10 cellular contexts compared by ENCODE assay signal in the genomic region with DNA sequence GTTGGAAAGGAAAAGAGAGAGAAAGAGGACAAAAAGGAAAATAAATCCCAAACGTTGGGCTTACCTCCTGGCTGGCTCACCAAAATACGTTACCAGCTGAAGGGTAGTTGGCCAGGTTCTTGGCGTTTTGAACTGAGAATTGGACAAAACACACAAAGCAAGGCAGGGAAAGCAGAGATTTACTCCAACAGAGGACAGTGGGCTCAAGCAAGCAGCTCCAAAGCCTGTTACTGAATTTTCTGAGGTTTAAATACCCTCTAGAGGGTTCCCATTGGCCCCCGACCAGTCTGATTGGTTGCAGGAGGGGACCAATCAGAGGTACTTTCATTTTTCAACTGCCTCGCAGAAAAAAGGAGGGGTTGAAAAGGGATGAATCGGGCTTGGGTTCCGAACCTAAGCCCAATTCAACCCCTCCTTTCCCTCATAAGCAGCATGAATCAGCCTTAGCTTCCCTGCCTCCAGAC. TPM values are rescaled to one million over a fixed set of nuclear protein-coding genes. Genes with fewer than 3 reads are reported as not detected.
DNase-seq lines count a peak whose midpoint lies in the region; ATAC-seq and TF ChIP-seq lines count a peak whose summit lies in the region.
"Had no signal": no experiment of that assay in that cellular context is flagged by ENCODE, and none has a peak within 500 bp of the region (broad histone marks: within the 10 kb centered on the region; RNA-seq: fewer than 3 reads in every experiment).

No MANE protein-coding gene starts in this region.

- POLR2A ChIA-PET in naive thymus-derived CD8-positive, alpha-beta T cell (lab: Charles Lee): no interaction called here

- WGBS in tibial nerve, 2 donors: 60 to 75% methylated on average over 7 of the region's 7 CpGs

- H3K4me3 ChIP-seq in tibial nerve: peak overlapping the region in 1 of 4 donors; percentile 32
- H3K4me3 ChIP-seq: neural progenitor cell had no signal

- peak overlapping the region in 1 of 7 donors; percentile 68 for H3K27ac Mint-ChIP-seq in CD14-positive monocyte
- H3K27ac Mint-ChIP-seq in activated naive CD8-positive, alpha-beta T cell treated with anti-CD3 and anti-CD28 coated beads, Interleukin-2, amount 50 U/mL, for 24 hours: no peak overlapping the region
- H3K27ac Mint-ChIP-seq in naive thymus-derived CD8-positive, alpha-beta T cell: peak overlapping the region in 8 of 10 donors; percentile 5 to 88 (median 68)
- H3K27ac Mint-ChIP-seq: neural progenitor cell had no signal

- no peak for TF ChIP-seq CTCF in CD14-positive monocyte (IDR thresholded peaks at IDR 0.05)
- TF ChIP-seq CTCF in GM10266 (IDR thresholded peaks at IDR 0.05; ENCODE audit: control insufficient read depth, insufficient read depth, low read depth, missing control alignments): no peak
- no peak for TF ChIP-seq CTCF in tibial nerve (IDR thresholded peaks at IDR 0.05)

- H3K4me1 ChIP-seq in tibial nerve: no peaks in the 10 kb centered on the region
- H3K4me1 ChIP-seq: neural progenitor cell had no signal

- H3K36me3 ChIP-seq in tibial nerve: no peaks in the 10 kb centered on the region
- H3K36me3 ChIP-seq: neural progenitor cell had no signal

- no peaks in the 10 kb centered on the region for H3K36me3 Mint-ChIP-seq in CD14-positive monocyte
- H3K36me3 Mint-ChIP-seq in activated naive CD8-positive, alpha-beta T cell treated with anti-CD3 and anti-CD28 coated beads, Interleukin-2, amount 50 U/mL, for 24 hours (ENCODE audit: low read depth): no peaks in the 10 kb centered on the region
- H3K36me3 Mint-ChIP-seq in naive thymus-derived CD8-positive, alpha-beta T cell: no peaks in the 10 kb centered on the region
- H3K36me3 Mint-ChIP-seq: neural progenitor cell had no signal

- no peak for ATAC-seq in activated naive CD8-positive, alpha-beta T cell treated with anti-CD3 and anti-CD28 coated beads, Interleukin-2, amount 50 U/mL, for 24 hours
- peak; percentile 58 to 68 for ATAC-seq in naive thymus-derived CD8-positive, alpha-beta T cell
- ATAC-seq in HG03460 (IDR thresholded peaks at IDR 0.05; ENCODE audit: unreplicated experiment): no peak

- peak overlapping the region in 1 of 4 donors; percentile 17 for H3K27ac ChIP-seq in tibial nerve
- H3K27ac ChIP-seq: neural progenitor cell had no signal

- H3K4me1 Mint-ChIP-seq in CD14-positive monocyte: peaks cover 24% of the 10 kb centered on the region
- H3K4me1 Mint-ChIP-seq in activated naive CD8-positive, alpha-beta T cell treated with anti-CD3 and anti-CD28 coated beads, Interleukin-2, amount 50 U/mL, for 24 hours: peaks cover 8% of the 10 kb centered on the region
- H3K4me1 Mint-ChIP-seq in naive thymus-derived CD8-positive, alpha-beta T cell: peaks cover 5 to 24% (median 9%) of the 10 kb centered on the region in 4 donors

- intact Hi-C loops in CD14-positive monocyte (cut with micrococcal nuclease): no loop called here

- TF ChIP-seq EP300 in tibial nerve (IDR thresholded peaks at IDR 0.05): no peak

- peaks cover 0 to 5% (median 0%) of the 10 kb centered on the region in 7 donors for H3K9me3 Mint-ChIP-seq in CD14-positive monocyte
- no peaks in the 10 kb centered on the region for H3K9me3 Mint-ChIP-seq in activated naive CD8-positive, alpha-beta T cell treated with anti-CD3 and anti-CD28 coated beads, Interleukin-2, amount 50 U/mL, for 24 hours
- H3K9me3 Mint-ChIP-seq in naive thymus-derived CD8-positive, alpha-beta T cell: no peaks in the 10 kb centered on the region
- H3K9me3 Mint-ChIP-seq: neural progenitor cell had no signal

- no peaks in the 10 kb centered on the region for H3K9me3 ChIP-seq in tibial nerve

- no peak for TF ChIP-seq POLR2A in tibial nerve (IDR thresholded peaks at IDR 0.05)

- H3K4me3 Mint-ChIP-seq in CD14-positive monocyte: peak overlapping the region; percentile 57 to 64
- peak overlapping the region; percentile 25 for H3K4me3 Mint-ChIP-seq in activated naive CD8-positive, alpha-beta T cell treated with anti-CD3 and anti-CD28 coated beads, Interleukin-2, amount 50 U/mL, for 24 hours
- peak overlapping the region; percentile 45 to 82 (median 62) for H3K4me3 Mint-ChIP-seq in naive thymus-derived CD8-positive, alpha-beta T cell
- H3K4me3 Mint-ChIP-seq: neural progenitor cell had no signal

- DNase-seq in CD14-positive monocyte (ENCODE audit: low spot score) (no peak), MV-4-11 (lab: John Stamatoyannopoulos, UW) (peak; percentile 89), GM10266 (ENCODE audit: extremely low spot score) (no peak), NCI-H1105 (lab: John Stamatoyannopoulos, UW) (no peak), tibial nerve (ENCODE audit: low spot score in 2 of 2) (no peak)
- DNase-seq in activated naive CD8-positive, alpha-beta T cell treated with anti-CD3 and anti-CD28 coated beads, Interleukin-2, amount 50 U/mL, for 24 hours: no peak
- DNase-seq in naive thymus-derived CD8-positive, alpha-beta T cell: peak in 4 of 10 donors; percentile 5 to 32 (median 8)

- peaks cover 0 to 2% (median 0%) of the 10 kb centered on the region in 3 donors for H3K27me3 Mint-ChIP-seq in CD14-positive monocyte (ENCODE audit: low read depth in 3 of 3)
- no peaks in the 10 kb centered on the region for H3K27me3 Mint-ChIP-seq in activated naive CD8-positive, alpha-beta T cell treated with anti-CD3 and anti-CD28 coated beads, Interleukin-2, amount 50 U/mL, for 24 hours
- no peaks in the 10 kb centered on the region for H3K27me3 Mint-ChIP-seq in naive thymus-derived CD8-positive, alpha-beta T cell

- no peaks in the 10 kb centered on the region for H3K27me3 ChIP-seq in tibial nerve
- H3K27me3 ChIP-seq: neural progenitor cell had no signal

RNA-seq across cellular contexts. Expression of a gene that starts 55.6 kb away (rescaled TPM):
- 1 to 10 TPM in 1 of 2 donors, under 1 TPM in 1; 0.29 to 1.2 TPM for polyA plus RNA-seq in CD14-positive monocyte
- total RNA-seq in naive thymus-derived CD8-positive, alpha-beta T cell: not detected
- under 1 TPM; 0.09 to 0.31 (median 0.12) TPM for polyA plus RNA-seq in naive thymus-derived CD8-positive, alpha-beta T cell
- not detected for total RNA-seq in tibial nerve
- total RNA-seq: dermis microvascular lymphatic vessel endothelial cell had no signal

Comparison
In these comparisons a context has a peak if more than half of its experiments do, and no peak if none do; other contexts are left out.
1. ATAC-seq: peak in naive thymus-derived CD8-positive, alpha-beta T cell (2 of 2); none in activated naive CD8-positive, alpha-beta T cell treated with anti-CD3 and anti-CD28 coated beads, Interleukin-2, amount 50 U/mL, for 24 hours (single experiment) and HG03460 (single experiment).
2. Peak in every context shown above with its lines, with median percentiles within 50 percentile points of each other: H3K4me3 Mint-ChIP-seq.